Comparison of ENCODE assay signal across 9 cellular contexts in the genomic region with DNA sequence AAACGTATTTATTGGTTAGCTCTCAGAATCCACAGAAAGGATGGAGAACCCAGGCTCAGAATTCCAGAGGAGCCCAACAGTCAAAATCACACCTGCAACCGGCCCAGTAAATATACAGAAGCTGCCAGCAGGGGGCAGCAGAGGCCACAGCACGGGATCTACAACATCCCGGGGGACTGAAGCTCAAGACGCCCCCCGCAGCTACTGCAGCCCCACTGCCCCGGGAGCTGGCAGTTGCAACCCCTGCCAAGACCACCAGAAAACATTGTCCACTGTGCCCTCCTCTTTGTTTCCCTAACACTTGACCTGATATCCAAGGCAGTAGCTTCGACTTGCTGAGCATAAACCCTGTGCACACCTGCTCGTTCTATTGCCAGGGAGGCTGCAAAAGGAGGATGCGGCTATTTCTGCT. TPM values are rescaled to one million over a fixed set of nuclear protein-coding genes. Genes with fewer than 3 reads are reported as not detected.
DNase-seq lines count a peak whose midpoint lies in the region; TF ChIP-seq lines count a peak whose summit lies in the region.
"Not testable (repeated sequence)": the region's sequence is repeated elsewhere in the genome, so short reads cannot be mapped to it uniquely, and the experiment has no call there.
"Had no signal": no experiment of that assay in that cellular context is flagged by ENCODE, and none has a peak within 500 bp of the region (broad histone marks: within the 10 kb centered on the region; RNA-seq: fewer than 3 reads in every experiment).

No MANE protein-coding gene starts in this region.

- DNase-seq in GM12864 (ENCODE audit: low read depth) = not testable (repeated sequence)
- peak; percentile 31 for DNase-seq in NB4 (ENCODE audit: low read depth)
- DNase-seq in SJCRH30 = peak; percentile 35 to 44
- peak; percentile 46 for DNase-seq in activated T-cell treated with anti-CD3 and anti-CD28 coated beads for 24 hours (ENCODE audit: low read depth)
- peak; percentile 49 for DNase-seq in dermis blood vessel endothelial cell
- peak; percentile 72 for DNase-seq in stimulated activated CD4-positive, alpha-beta T cell treated with anti-CD3 and anti-CD28 coated beads, Interleukin-15, amount 100 ng/mL, for 24 hours
- DNase-seq in uterus = peak; percentile 59 to 63

- intact Hi-C loops in uterus (cut with DNase I; ENCODE audit: low total_unique reads) = not testable (repeated sequence)

- not testable (repeated sequence) for H3K4me1 ChIP-seq in SJCRH30, uterus
- H3K4me1 ChIP-seq in liver (ENCODE audit: control insufficient read depth in 4 of 4, insufficient read depth in 4 of 4, low read length in 3 of 4) = peaks cover 6 to 44% (median 27%) of the 10 kb centered on the region in 4 donors

- TF ChIP-seq RAD21 in liver (IDR thresholded peaks at IDR 0.05) = peak; percentile 68 to 71

- not testable (repeated sequence) for H3K36me3 ChIP-seq in SJCRH30; liver (ENCODE audit: control insufficient read depth in 4 of 4, insufficient read depth in 3 of 4, low read depth in 1 of 4, low read length in 3 of 4); uterus

- peak; percentile 52 for TF ChIP-seq CTCF in GM12864 (IDR thresholded peaks at IDR 0.05; ENCODE audit: low read depth, low read length, missing control alignments)
- peak; percentile 38 for TF ChIP-seq CTCF in NB4 (IDR thresholded peaks at IDR 0.05; ENCODE audit: low read depth, low read length)
- TF ChIP-seq CTCF in liver (IDR thresholded peaks at IDR 0.05; ENCODE audit: low read depth, low read length, missing input control) = peak; percentile 48
- peak; percentile 51 to 71 (median 68) for TF ChIP-seq CTCF in uterus (IDR thresholded peaks at IDR 0.05)

- not testable (repeated sequence) for H3K27ac ChIP-seq in SJCRH30, uterus
- peak overlapping the region; percentile 82 to 94 for H3K27ac ChIP-seq in liver (ENCODE audit: low read depth in 1 of 2, low read length in 2 of 2)

- H3K9ac ChIP-seq in liver (ENCODE audit: low read depth in 1 of 2, low read length in 2 of 2) = not testable (repeated sequence)

- TF ChIP-seq POLR2A in NB4 (IDR thresholded peaks at IDR 0.05; ENCODE audit: extremely low read depth, insufficient read length); uterus (IDR thresholded peaks at IDR 0.05): not testable (repeated sequence)

- not testable (repeated sequence) for H3K27me3 ChIP-seq in SJCRH30; liver (ENCODE audit: control insufficient read depth in 4 of 4, insufficient read depth in 4 of 4, low read length in 3 of 4); uterus

- not testable (repeated sequence) for H3K4me3 ChIP-seq in GM12864 (ENCODE audit: low read depth, low read length); NB4 (ENCODE audit: low read depth, low read length); SJCRH30; liver (ENCODE audit: low read depth in 1 of 3, low read length in 3 of 3); uterus

- H3K9me3 ChIP-seq in SJCRH30 (replicated peaks); liver (ENCODE audit: control insufficient read depth in 4 of 4, low read length in 3 of 4); uterus: not testable (repeated sequence)

- 6% methylated on average over 10 of the region's 10 CpGs for WGBS in liver

TF ChIP-seq in liver, 16 proteins besides CTCF, POLR2A, EP300 and RAD21:
- TF ChIP-seq HNF4G (IDR thresholded peaks at IDR 0.05) = peak; percentile 1
TF ChIP-seq in liver: peak in this region for 1; not testable (repeated sequence) for 15.

RNA-seq across cellular contexts. Expression of gene AZGP1, which starts 4.0 kb away (rescaled TPM):
- 0.10 TPM in 1 of 2 replicates, not detected in the other for total RNA-seq in SJCRH30 (2014; rRNA removed; shearing (Covaris generic))
- total RNA-seq in dermis blood vessel endothelial cell (not detected in 2 replicates), liver (100 to 1,000 TPM in 1 of 2 donors, 10 to 100 TPM in 1; 99.5 to 952 TPM), uterus (not detected)
- 1,000 to 10,000 TPM; 1,348 to 2,721 TPM for polyA plus RNA-seq in liver
- total RNA-seq: temporal lobe had no signal

RNA-seq across cellular contexts. Expression of gene ZKSCAN1, which starts 35.6 kb away (rescaled TPM):
- 17.7 and 20.0 TPM in 2 replicates for total RNA-seq in SJCRH30 (2014; rRNA removed; shearing (Covaris generic))
- total RNA-seq in dermis blood vessel endothelial cell (42.6 and 50.9 TPM in 2 replicates), liver (100 to 1,000 TPM in 1 of 2 donors, 10 to 100 TPM in 1; 20.5 to 117 TPM), uterus (10 to 100 TPM; 20.9 to 96.7 (median 53.6) TPM)
- 10 to 100 TPM; 11.8 to 39.7 TPM for polyA plus RNA-seq in liver

RNA-seq across cellular contexts. Expression of gene GJC3, which starts 50.4 kb away (rescaled TPM):
- total RNA-seq in SJCRH30 (2014; rRNA removed; shearing (Covaris generic)) = not detected in 2 replicates
- total RNA-seq in dermis blood vessel endothelial cell = 0.42 and 0.51 TPM in 2 replicates
- under 1 TPM; 0.08 to 0.09 TPM for total RNA-seq in liver
- polyA plus RNA-seq in liver = 1 to 10 TPM in 1 of 2 donors, under 1 TPM in 1; 0.20 to 1.3 TPM
- under 1 TPM in 1 of 4 donors, not detected in 3; 0.79 TPM for total RNA-seq in uterus
- total RNA-seq: temporal lobe had no signal

Comparison
In these comparisons a context has a peak if more than half of its experiments do, and no peak if none do; other contexts are left out.
1. RNA of gene AZGP1, which starts 4.0 kb away (total RNA-seq): 99.5 to 952 TPM in liver; 0.10 TPM in SJCRH30, not detected in dermis blood vessel endothelial cell and not detected in uterus; every median in the first group is over 10 times any median in the second.
2. Peak in every context shown above with its lines, with median percentiles within 50 percentile points of each other: CTCF ChIP-seq.